ENCODE assay signal across 9 cellular contexts in the genomic region with DNA sequence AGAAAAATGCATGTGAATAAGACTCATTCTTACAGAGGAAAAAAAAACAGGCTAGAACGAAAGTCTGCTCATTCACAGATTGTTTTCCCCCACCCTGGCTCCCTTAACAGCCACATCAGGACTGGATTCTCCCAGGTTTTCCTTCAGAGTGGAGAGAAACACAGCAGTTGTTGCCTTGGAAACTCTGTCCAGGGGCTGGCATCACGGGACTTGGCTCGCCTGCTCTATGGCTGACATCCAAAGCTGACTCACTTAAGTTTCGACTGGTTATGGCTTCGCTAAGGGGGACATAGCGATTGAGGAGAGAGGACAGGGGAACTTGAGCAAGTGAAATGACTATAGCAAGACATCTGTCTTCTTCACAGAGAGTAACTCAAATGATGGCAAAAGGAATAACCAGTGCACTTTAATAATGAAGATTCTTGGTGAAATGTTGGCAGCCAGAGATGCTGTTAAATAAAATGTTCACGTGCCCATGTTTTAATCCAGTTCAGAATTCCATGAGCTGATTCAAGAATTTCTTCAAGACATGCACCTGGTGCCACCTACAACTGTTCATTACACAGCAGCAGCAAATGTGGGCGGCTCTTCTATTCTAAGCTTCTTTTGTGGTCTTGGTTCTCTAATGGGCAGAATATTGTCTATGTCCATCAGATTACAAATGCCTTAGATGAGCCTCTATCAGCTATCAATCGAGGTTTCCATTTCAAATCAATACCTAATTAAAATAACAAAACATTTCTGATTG. TPM values are rescaled to one million over a fixed set of nuclear protein-coding genes. Genes with fewer than 3 reads are reported as not detected.
A peak's percentile ranks its signal among the peaks of the same experiment; 100 is the strongest.
DNase-seq lines count a peak whose midpoint lies in the region; ATAC-seq, FAIRE-seq and TF ChIP-seq lines count a peak whose summit lies in the region.
"Had no signal": no experiment of that assay in that cellular context is flagged by ENCODE, and none has a peak within 500 bp of the region (broad histone marks: within the 10 kb centered on the region; RNA-seq: fewer than 3 reads in every experiment).

No MANE protein-coding gene starts in this region.

- peaks cover 0 to 3% (median under 1%) of the 10 kb centered on the region in 4 donors for H3K4me1 Mint-ChIP-seq in naive thymus-derived CD8-positive, alpha-beta T cell
- no peaks in the 10 kb centered on the region for H3K4me1 Mint-ChIP-seq in activated naive CD4-positive, alpha-beta T cell treated with anti-CD3 and anti-CD28 coated beads, Interleukin-2, amount 10 ng/mL, durations not matched to agents 7 days and 5 days

- TF ChIP-seq CTCF in PC-9 (conservative IDR thresholded peaks at IDR 0.05): no peak

- H3K79me2 ChIP-seq in PC-9 (ENCODE audit: low read depth): no peaks in the 10 kb centered on the region

- no peak overlapping the region for H2AFZ ChIP-seq in PC-9

- H3K36me3 ChIP-seq in PC-9 (ENCODE audit: low read depth): no peaks in the 10 kb centered on the region

- no peak for ATAC-seq in naive thymus-derived CD8-positive, alpha-beta T cell
- ATAC-seq in HG03521 (IDR thresholded peaks at IDR 0.05; ENCODE audit: unreplicated experiment): no peak

- H3K27me3 Mint-ChIP-seq in naive thymus-derived CD8-positive, alpha-beta T cell: peaks cover 3 to 16% (median 7%) of the 10 kb centered on the region in 5 donors
- H3K27me3 Mint-ChIP-seq in activated naive CD4-positive, alpha-beta T cell treated with anti-CD3 and anti-CD28 coated beads, Interleukin-2, amount 10 ng/mL, durations not matched to agents 7 days and 5 days: peaks cover 14% of the 10 kb centered on the region

- no peak overlapping the region for H3K4me2 ChIP-seq in PC-9

- no peak for FAIRE-seq in RCC 7860 (lab: Jason Lieb, UNC)
- no peak for FAIRE-seq in frontal cortex (lab: Jason Lieb, UNC)

- no peaks in the 10 kb centered on the region for H4K20me1 ChIP-seq in PC-9 (ENCODE audit: insufficient read depth)

- no peaks in the 10 kb centered on the region for H3F3A ChIP-seq in PC-9 (ENCODE audit: insufficient read depth, low read depth)

- no peak overlapping the region for H3K27ac ChIP-seq in PC-9

- H3K9me3 Mint-ChIP-seq in naive thymus-derived CD8-positive, alpha-beta T cell: no peaks in the 10 kb centered on the region
- no peaks in the 10 kb centered on the region for H3K9me3 Mint-ChIP-seq in activated naive CD4-positive, alpha-beta T cell treated with anti-CD3 and anti-CD28 coated beads, Interleukin-2, amount 10 ng/mL, durations not matched to agents 7 days and 5 days

- no TSS peak for BruUV-seq in PC-9 (replicated peaks; lab: Mats Ljungman, UMichigan)

- CTCF ChIA-PET in PC-9 (lab: Charles Lee): no interaction called here
- CTCF ChIA-PET in activated naive CD4-positive, alpha-beta T cell treated with anti-CD3 and anti-CD28 coated beads, Interleukin-2, amount 10 ng/mL, durations not matched to agents 7 days and 5 days (lab: Charles Lee): interaction anchor here (0.7 to 1.6 kb wide), 4 partner anchors 40 to 393 kb away, joined by 3 to 5 read pairs (median 4); partner anchors contain the start of gene HUNK

- H3K4me3 Mint-ChIP-seq in naive thymus-derived CD8-positive, alpha-beta T cell: no peak overlapping the region
- H3K4me3 Mint-ChIP-seq in activated naive CD4-positive, alpha-beta T cell treated with anti-CD3 and anti-CD28 coated beads, Interleukin-2, amount 10 ng/mL, durations not matched to agents 7 days and 5 days: no peak overlapping the region

- peaks cover 7% of the 10 kb centered on the region; the same call in 1 of the 2 replicates for H3K27me3 ChIP-seq in PC-9 (ENCODE audit: insufficient read depth, low read depth)

- POLR2A ChIA-PET in PC-9 (lab: Charles Lee; ENCODE audit: unreplicated experiment): interaction anchor here (0.6 kb wide), 1 partner anchor 1894 kb away, joined by 10 read pairs; no protein-coding TSS in a partner anchor
- POLR2A ChIA-PET in naive thymus-derived CD8-positive, alpha-beta T cell (lab: Charles Lee): no interaction called here

- no peak overlapping the region for H3K27ac Mint-ChIP-seq in naive thymus-derived CD8-positive, alpha-beta T cell
- H3K27ac Mint-ChIP-seq in activated naive CD4-positive, alpha-beta T cell treated with anti-CD3 and anti-CD28 coated beads, Interleukin-2, amount 10 ng/mL, durations not matched to agents 7 days and 5 days: no peak overlapping the region

- no peaks in the 10 kb centered on the region for H3K9me2 ChIP-seq in PC-9 (ENCODE audit: insufficient read depth)

- H3K9me3 ChIP-seq in PC-9 (ENCODE audit: insufficient read depth, low read depth): no peaks in the 10 kb centered on the region

- intact Hi-C loops in posterior vena cava (cut with DNase I): loop anchor here (5.0 to 10.0 kb wide), 2 partner anchors 390 to 472 kb away; no protein-coding TSS in a partner anchor
- intact Hi-C loops in PC-9 (cut with micrococcal nuclease; ENCODE audit: unreplicated experiment): loop anchor here (10.0 kb wide), 1 partner anchor 1162 kb away; no protein-coding TSS in a partner anchor

- no peak overlapping the region for H3K4me3 ChIP-seq in PC-9

- DNase-seq in H4 (ENCODE audit: low spot score): peak; percentile 89
- peak; percentile 54 for DNase-seq in RCC 7860 (ENCODE audit: low spot score)
- peak; percentile 44 to 63 for DNase-seq in frontal cortex (ENCODE audit: low spot score in 2 of 2)
- peak; percentile 92 for DNase-seq in posterior vena cava (ENCODE audit: low spot score)
- no peak for DNase-seq in PC-9
- DNase-seq in naive thymus-derived CD8-positive, alpha-beta T cell: no peak
- DNase-seq in activated naive CD4-positive, alpha-beta T cell treated with anti-CD3 and anti-CD28 coated beads, Interleukin-2, amount 10 ng/mL, durations not matched to agents 7 days and 5 days: no peak

- no peaks in the 10 kb centered on the region for H3K4me1 ChIP-seq in PC-9 (replicated peaks; ENCODE audit: insufficient read depth)

- H3K36me3 Mint-ChIP-seq in naive thymus-derived CD8-positive, alpha-beta T cell: no peaks in the 10 kb centered on the region
- no peaks in the 10 kb centered on the region for H3K36me3 Mint-ChIP-seq in activated naive CD4-positive, alpha-beta T cell treated with anti-CD3 and anti-CD28 coated beads, Interleukin-2, amount 10 ng/mL, durations not matched to agents 7 days and 5 days

RNA-seq across cellular contexts. Expression of gene MIS18A, which starts 21.8 kb away (rescaled TPM):
- 37.8 and 38.3 TPM in 2 replicates for total RNA-seq in H4 (2014; rRNA removed; shearing (Covaris generic))
- total RNA-seq in frontal cortex (6.9 TPM), posterior vena cava (1 to 10 TPM; 3.8 to 4.3 TPM), PC-9 (2021) (17.5 and 18.8 TPM in 2 replicates)
- total RNA-seq in naive thymus-derived CD8-positive, alpha-beta T cell: 10 to 100 TPM; 10.8 to 11.3 TPM
- polyA plus RNA-seq in naive thymus-derived CD8-positive, alpha-beta T cell: 10 to 100 TPM; 12.8 to 14.2 (median 14.0) TPM

RNA-seq across cellular contexts. Expression of gene MRAP, which starts 41.6 kb away (rescaled TPM):
- not detected in 2 replicates for total RNA-seq in H4 (2014; rRNA removed; shearing (Covaris generic))
- total RNA-seq in frontal cortex (not detected), posterior vena cava (under 1 TPM in 1 of 2 donors, not detected in 1; 0.33 TPM), PC-9 (2021) (not detected in 2 replicates)
- total RNA-seq in naive thymus-derived CD8-positive, alpha-beta T cell: not detected
- polyA plus RNA-seq in naive thymus-derived CD8-positive, alpha-beta T cell: not detected
- total RNA-seq: urinary bladder had no signal

Comparison
In these comparisons a context has a peak if more than half of its experiments do, and no peak if none do; other contexts are left out.
1. DNase-seq: peak in H4 (single experiment), RCC 7860 (single experiment), frontal cortex (2 of 2) and posterior vena cava (single experiment); none in PC-9 (0 of 2), naive thymus-derived CD8-positive, alpha-beta T cell (0 of 10) and activated naive CD4-positive, alpha-beta T cell treated with anti-CD3 and anti-CD28 coated beads, Interleukin-2, amount 10 ng/mL, durations not matched to agents 7 days and 5 days (single experiment).